11 cellular contexts compared by ENCODE assay signal in the genomic region with DNA sequence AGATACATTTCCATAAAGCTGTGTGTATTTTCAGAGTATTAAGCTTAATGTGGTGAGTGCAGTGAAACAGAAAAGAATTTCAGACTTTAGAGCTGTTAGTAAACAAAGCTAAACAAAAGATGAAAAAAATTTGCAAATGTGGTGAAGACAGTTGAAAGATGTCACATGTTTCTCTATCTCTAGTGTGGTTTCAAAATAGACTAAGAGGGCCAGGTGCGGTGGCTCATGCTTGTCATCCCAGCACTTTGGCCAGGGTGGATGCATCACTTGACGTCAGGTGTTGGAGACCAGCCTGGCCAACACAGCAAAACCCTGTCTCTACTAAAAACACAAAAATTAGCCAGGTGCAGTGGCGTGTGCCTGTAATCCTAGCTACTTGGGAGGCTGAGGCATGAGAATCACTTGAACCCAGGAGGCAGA.
DNase-seq lines count a peak whose midpoint lies in the region; ATAC-seq and TF ChIP-seq lines count a peak whose summit lies in the region.
"Had no signal": no experiment of that assay in that cellular context is flagged by ENCODE, and none has a peak within 500 bp of the region (broad histone marks: within the 10 kb centered on the region; RNA-seq: fewer than 3 reads in every experiment).

No MANE protein-coding gene starts in this region.

- no peak overlapping the region for H3K4me3 Mint-ChIP-seq in activated naive CD8-positive, alpha-beta T cell treated with anti-CD3 and anti-CD28 coated beads, Interleukin-2, amount 10 ng/mL, durations not matched to agents 7 days and 5 days
- no peak overlapping the region for H3K4me3 Mint-ChIP-seq in activated naive CD8-positive, alpha-beta T cell treated with anti-CD3 and anti-CD28 coated beads, Interleukin-2, amount 50 U/mL, for 24 hours
- H3K4me3 Mint-ChIP-seq in T-helper 17 cell, result no peak overlapping the region

- peak overlapping the region; percentile 21; the same call in 1 of the 2 replicates for H3K4me2 ChIP-seq in MM.1S (ENCODE audit: low read depth, low read length)

- H3K27ac Mint-ChIP-seq in activated naive CD8-positive, alpha-beta T cell treated with anti-CD3 and anti-CD28 coated beads, Interleukin-2, amount 10 ng/mL, durations not matched to agents 7 days and 5 days, result no peak overlapping the region
- no peak overlapping the region for H3K27ac Mint-ChIP-seq in activated naive CD8-positive, alpha-beta T cell treated with anti-CD3 and anti-CD28 coated beads, Interleukin-2, amount 50 U/mL, for 24 hours
- no peak overlapping the region for H3K27ac Mint-ChIP-seq in T-helper 17 cell

- H3K9ac ChIP-seq in MM.1S (ENCODE audit: low read length), result peak overlapping the region; percentile 59
- H3K9ac ChIP-seq: parathyroid adenoma had no signal

- no peaks in the 10 kb centered on the region for H3K9me3 ChIP-seq in MM.1S (replicated peaks; ENCODE audit: insufficient read depth, low read length)
- no peaks in the 10 kb centered on the region for H3K9me3 ChIP-seq in transverse colon
- H3K9me3 ChIP-seq in T-helper 17 cell (ENCODE audit: control insufficient read depth, low read length, poor library complexity, severe bottlenecking), result no peaks in the 10 kb centered on the region

- peaks cover 33% of the 10 kb centered on the region for H3K4me1 ChIP-seq in MM.1S (ENCODE audit: low read length)
- H3K4me1 ChIP-seq in transverse colon, result no peaks in the 10 kb centered on the region
- H3K4me1 ChIP-seq: parathyroid adenoma had no signal

- 60 to 71% methylated on average over 2 to 3 of the region's 3 CpGs for WGBS in transverse colon (ENCODE audit: low coverage in 1 of 2), 2 donors

- POLR2A ChIA-PET in activated naive CD8-positive, alpha-beta T cell treated with anti-CD3 and anti-CD28 coated beads, Interleukin-2, amount 10 ng/mL, durations not matched to agents 7 days and 5 days (lab: Charles Lee), result no interaction called here

- peak; percentile 42 for ATAC-seq in activated naive CD8-positive, alpha-beta T cell treated with anti-CD3 and anti-CD28 coated beads, Interleukin-2, amount 10 ng/mL, durations not matched to agents 7 days and 5 days (ENCODE audit: low read depth)
- ATAC-seq in activated naive CD8-positive, alpha-beta T cell treated with anti-CD3 and anti-CD28 coated beads, Interleukin-2, amount 50 U/mL, for 24 hours, result no peak
- peak; percentile 88 for ATAC-seq in HG02798 (IDR thresholded peaks at IDR 0.05; ENCODE audit: poor library complexity, unreplicated experiment)
- no peak for ATAC-seq in GM19328 (IDR thresholded peaks at IDR 0.05; ENCODE audit: unreplicated experiment)
- ATAC-seq in T-helper 17 cell, result no peak

- H3K4me1 Mint-ChIP-seq in activated naive CD8-positive, alpha-beta T cell treated with anti-CD3 and anti-CD28 coated beads, Interleukin-2, amount 10 ng/mL, durations not matched to agents 7 days and 5 days, result peaks cover 29% of the 10 kb centered on the region
- peaks cover 5% of the 10 kb centered on the region for H3K4me1 Mint-ChIP-seq in activated naive CD8-positive, alpha-beta T cell treated with anti-CD3 and anti-CD28 coated beads, Interleukin-2, amount 50 U/mL, for 24 hours
- no peaks in the 10 kb centered on the region for H3K4me1 Mint-ChIP-seq in T-helper 17 cell

- no peaks in the 10 kb centered on the region for H3K36me3 ChIP-seq in MM.1S (replicated peaks; ENCODE audit: insufficient read depth, low read length)
- no peaks in the 10 kb centered on the region for H3K36me3 ChIP-seq in transverse colon

- H3K27me3 ChIP-seq in MM.1S (replicated peaks; ENCODE audit: insufficient read depth, low read length) (no peaks in the 10 kb centered on the region), transverse colon (no peaks in the 10 kb centered on the region)

- H3K27ac ChIP-seq in MM.1S (ENCODE audit: low read length) (peak overlapping the region; percentile 92), transverse colon (no peak overlapping the region)
- H3K27ac ChIP-seq: parathyroid adenoma had no signal

- no peaks in the 10 kb centered on the region for H3K9me2 ChIP-seq in MM.1S (replicated peaks; ENCODE audit: insufficient read depth, low read length)

- intact Hi-C loops in transverse colon (cut with DNase I; ENCODE audit: low total_unique reads), result no loop called here

- no peak overlapping the region for H3K4me3 ChIP-seq in MM.1S (ENCODE audit: low read length)
- H3K4me3 ChIP-seq in transverse colon, result no peak overlapping the region

- H3K9me3 Mint-ChIP-seq in activated naive CD8-positive, alpha-beta T cell treated with anti-CD3 and anti-CD28 coated beads, Interleukin-2, amount 10 ng/mL, durations not matched to agents 7 days and 5 days, result peaks cover under 1% of the 10 kb centered on the region
- no peaks in the 10 kb centered on the region for H3K9me3 Mint-ChIP-seq in activated naive CD8-positive, alpha-beta T cell treated with anti-CD3 and anti-CD28 coated beads, Interleukin-2, amount 50 U/mL, for 24 hours

- H2AFZ ChIP-seq in MM.1S (ENCODE audit: low read length), result no peak overlapping the region
- H2AFZ ChIP-seq: parathyroid adenoma had no signal

- no peak for DNase-seq in activated naive CD8-positive, alpha-beta T cell treated with anti-CD3 and anti-CD28 coated beads, Interleukin-2, amount 10 ng/mL, durations not matched to agents 7 days and 5 days
- no peak for DNase-seq in activated naive CD8-positive, alpha-beta T cell treated with anti-CD3 and anti-CD28 coated beads, Interleukin-2, amount 50 U/mL, for 24 hours
- peak; percentile 96 for DNase-seq in MM.1S
- peak; percentile 14 for DNase-seq in transverse colon
- DNase-seq in cortex of kidney (lab: John Stamatoyannopoulos, UW), result no peak
- no peak for DNase-seq in T-helper 17 cell
- DNase-seq: MV-4-11; stimulated activated CD4-positive, alpha-beta T cell treated with anti-CD3 and anti-CD28 coated beads, Interleukin-4, amount 100 ng/mL, for 1 hour had no signal

- peaks cover 1% of the 10 kb centered on the region for H3K36me3 Mint-ChIP-seq in activated naive CD8-positive, alpha-beta T cell treated with anti-CD3 and anti-CD28 coated beads, Interleukin-2, amount 10 ng/mL, durations not matched to agents 7 days and 5 days
- H3K36me3 Mint-ChIP-seq in activated naive CD8-positive, alpha-beta T cell treated with anti-CD3 and anti-CD28 coated beads, Interleukin-2, amount 50 U/mL, for 24 hours (ENCODE audit: low read depth), result no peaks in the 10 kb centered on the region
- H3K36me3 Mint-ChIP-seq in T-helper 17 cell (ENCODE audit: low read depth), result no peaks in the 10 kb centered on the region

- no peaks in the 10 kb centered on the region for H3K79me2 ChIP-seq in MM.1S (ENCODE audit: low read length)
- H3K79me2 ChIP-seq: parathyroid adenoma had no signal

- no peak for TF ChIP-seq POLR2A in transverse colon (IDR thresholded peaks at IDR 0.05)

- TF ChIP-seq EP300 in transverse colon (IDR thresholded peaks at IDR 0.05; ENCODE audit: low read depth), result no peak

- peaks cover 53% of the 10 kb centered on the region for H3K27me3 Mint-ChIP-seq in activated naive CD8-positive, alpha-beta T cell treated with anti-CD3 and anti-CD28 coated beads, Interleukin-2, amount 10 ng/mL, durations not matched to agents 7 days and 5 days
- H3K27me3 Mint-ChIP-seq in activated naive CD8-positive, alpha-beta T cell treated with anti-CD3 and anti-CD28 coated beads, Interleukin-2, amount 50 U/mL, for 24 hours, result peaks cover 3% of the 10 kb centered on the region
- no peaks in the 10 kb centered on the region for H3K27me3 Mint-ChIP-seq in T-helper 17 cell

- peaks cover 13% of the 10 kb centered on the region for H3F3A ChIP-seq in MM.1S (ENCODE audit: insufficient read depth, low read length)

- in situ Hi-C loops in transverse colon (cut with MboI; ENCODE audit: low pct_ligation_motif_present in 1 of 4, low pct_unique_long_range_greater_than_20kb in 1 of 4, low sequenced_read_pairs in 3 of 4), result no loop called here

- no peaks in the 10 kb centered on the region for H4K20me1 ChIP-seq in MM.1S (ENCODE audit: insufficient read depth, low read length)

- TF ChIP-seq CTCF in MM.1S (IDR thresholded peaks at IDR 0.05; ENCODE audit: low read length) (no peak), transverse colon (IDR thresholded peaks at IDR 0.05) (no peak)

Comparison
In these comparisons a context has a peak if more than half of its experiments do, and no peak if none do; other contexts are left out.
1. ATAC-seq: peak in activated naive CD8-positive, alpha-beta T cell treated with anti-CD3 and anti-CD28 coated beads, Interleukin-2, amount 10 ng/mL, durations not matched to agents 7 days and 5 days (single experiment) and HG02798 (single experiment); none in activated naive CD8-positive, alpha-beta T cell treated with anti-CD3 and anti-CD28 coated beads, Interleukin-2, amount 50 U/mL, for 24 hours (single experiment), GM19328 (single experiment) and T-helper 17 cell (single experiment).
2. DNase-seq: peak in MM.1S (single experiment) and transverse colon (single experiment); none in activated naive CD8-positive, alpha-beta T cell treated with anti-CD3 and anti-CD28 coated beads, Interleukin-2, amount 10 ng/mL, durations not matched to agents 7 days and 5 days (single experiment), activated naive CD8-positive, alpha-beta T cell treated with anti-CD3 and anti-CD28 coated beads, Interleukin-2, amount 50 U/mL, for 24 hours (single experiment), cortex of kidney (single experiment) and T-helper 17 cell (0 of 3).